ENCODE assay signal across 8 cellular contexts in genomic region chr1:156383023-156383422, GRCh38. TPM values are rescaled to one million over a fixed set of nuclear protein-coding genes. Genes with fewer than 3 reads are reported as not detected.
DNase-seq lines count a peak whose midpoint lies in the region; ATAC-seq lines count a peak whose summit lies in the region.

No MANE protein-coding gene starts in this region.

- H3K4me1 Mint-ChIP-seq in naive thymus-derived CD4-positive, alpha-beta T cell = peaks cover 5 to 7% (median 6%) of the 10 kb centered on the region in 7 donors
- peaks cover 11 to 18% of the 10 kb centered on the region in 2 donors for H3K4me1 Mint-ChIP-seq in stimulated activated naive B cell treated with anti-CD40 and anti-IgM and Interleukin-4, amounts not matched to agents 10 μg/mL and 1 μg/mL and 100 μg/mL, for 72 hours

- intact Hi-C loops in naive thymus-derived CD4-positive, alpha-beta T cell (cut with micrococcal nuclease) = loop anchor here (1.0 to 5.0 kb wide), 3 partner anchors 26 to 274 kb away; partner anchors contain the start of gene MEF2D (in 1 of the 2)

- peaks cover 0 to 3% of the 10 kb centered on the region in 2 donors for H3K27me3 ChIP-seq in naive thymus-derived CD4-positive, alpha-beta T cell (ENCODE audit: control insufficient read depth in 2 of 2, insufficient read depth in 2 of 2, low read length in 2 of 2)

- peaks cover 6 to 8% of the 10 kb centered on the region in 2 donors for H3K4me1 ChIP-seq in naive thymus-derived CD4-positive, alpha-beta T cell (ENCODE audit: control insufficient read depth in 2 of 2, insufficient read depth in 2 of 2, low read length in 2 of 2)

- no peak overlapping the region for H3K4me3 Mint-ChIP-seq in naive thymus-derived CD4-positive, alpha-beta T cell
- H3K4me3 Mint-ChIP-seq in stimulated activated naive B cell treated with anti-CD40 and anti-IgM and Interleukin-4, amounts not matched to agents 10 μg/mL and 1 μg/mL and 100 μg/mL, for 72 hours = no peak overlapping the region

- no peaks in the 10 kb centered on the region for H3K9me3 ChIP-seq in naive thymus-derived CD4-positive, alpha-beta T cell (ENCODE audit: control insufficient read depth in 2 of 3, low read length in 3 of 3)

- H3K27ac Mint-ChIP-seq in naive thymus-derived CD4-positive, alpha-beta T cell = no peak overlapping the region
- H3K27ac Mint-ChIP-seq in stimulated activated naive B cell treated with anti-CD40 and anti-IgM and Interleukin-4, amounts not matched to agents 10 μg/mL and 1 μg/mL and 100 μg/mL, for 72 hours = no peak overlapping the region

- no peak overlapping the region for H3K4me3 ChIP-seq in naive thymus-derived CD4-positive, alpha-beta T cell (ENCODE audit: low read length)

- H3K27me3 Mint-ChIP-seq in naive thymus-derived CD4-positive, alpha-beta T cell = peaks cover 0 to 23% (median 12%) of the 10 kb centered on the region in 5 donors
- H3K27me3 Mint-ChIP-seq in stimulated activated naive B cell treated with anti-CD40 and anti-IgM and Interleukin-4, amounts not matched to agents 10 μg/mL and 1 μg/mL and 100 μg/mL, for 72 hours = peaks cover 27 to 31% of the 10 kb centered on the region in 2 donors

- H3K36me3 ChIP-seq in naive thymus-derived CD4-positive, alpha-beta T cell (ENCODE audit: control insufficient read depth in 2 of 3, insufficient read depth in 3 of 3, low read length in 3 of 3) = no peaks in the 10 kb centered on the region

- no peaks in the 10 kb centered on the region for H3K9me3 Mint-ChIP-seq in naive thymus-derived CD4-positive, alpha-beta T cell
- H3K9me3 Mint-ChIP-seq in stimulated activated naive B cell treated with anti-CD40 and anti-IgM and Interleukin-4, amounts not matched to agents 10 μg/mL and 1 μg/mL and 100 μg/mL, for 72 hours = no peaks in the 10 kb centered on the region

- H3K27ac ChIP-seq in naive thymus-derived CD4-positive, alpha-beta T cell (ENCODE audit: low read depth, low read length) = no peak overlapping the region

- H3K36me3 Mint-ChIP-seq in naive thymus-derived CD4-positive, alpha-beta T cell = no peaks in the 10 kb centered on the region
- no peaks in the 10 kb centered on the region for H3K36me3 Mint-ChIP-seq in stimulated activated naive B cell treated with anti-CD40 and anti-IgM and Interleukin-4, amounts not matched to agents 10 μg/mL and 1 μg/mL and 100 μg/mL, for 72 hours

- CTCF ChIA-PET in naive thymus-derived CD4-positive, alpha-beta T cell (lab: Charles Lee) = interaction anchor here (1.0 to 5.5 kb wide), 3 partner anchors 59 to 218 kb away, joined by 3 to 39 read pairs (median 4); partner anchors contain the start of gene GPATCH4

- DNase-seq in EH (ENCODE audit: low read depth) (peak; percentile 66), NCI-H82 treated with DMSO at 0.1 percent for 48 hours (lab: John Stamatoyannopoulos, UW; ENCODE audit: unreplicated experiment) (peak; percentile 59), epidermal melanocyte (ENCODE audit: insufficient read length, low spot score) (peak; percentile 84)
- peak; percentile 20 for DNase-seq in activated CD8-positive, alpha-beta memory T cell treated with anti-CD3 and anti-CD28 coated beads, Interleukin-2, amount 50 U/mL, for 24 hours (ENCODE audit: extremely low read depth)
- DNase-seq in naive thymus-derived CD4-positive, alpha-beta T cell = peak; percentile 9 to 57 (median 46)
- DNase-seq in stimulated activated naive B cell treated with anti-CD40 and anti-IgM and Interleukin-4, amounts not matched to agents 10 μg/mL and 1 μg/mL and 100 μg/mL, for 72 hours = peak; percentile 58

- POLR2A ChIA-PET in naive thymus-derived CD4-positive, alpha-beta T cell (lab: Charles Lee) = no interaction called here

- ATAC-seq in HG03565 (IDR thresholded peaks at IDR 0.05; ENCODE audit: unreplicated experiment) = peak; percentile 38
- peak; percentile 90 for ATAC-seq in naive thymus-derived CD4-positive, alpha-beta T cell
- ATAC-seq in stimulated activated naive B cell treated with anti-CD40 and anti-IgM and Interleukin-4, amounts not matched to agents 10 μg/mL and 1 μg/mL and 100 μg/mL, for 72 hours (replicated peaks) = peak; percentile 91 to 93
- ATAC-seq in HG03280 (IDR thresholded peaks at IDR 0.05; ENCODE audit: unreplicated experiment) = no peak

RNA-seq across cellular contexts. Expression of gene RHBG, which starts 14.0 kb away (rescaled TPM):
- not detected for total RNA-seq in naive thymus-derived CD4-positive, alpha-beta T cell
- polyA plus RNA-seq in naive thymus-derived CD4-positive, alpha-beta T cell = not detected

RNA-seq across cellular contexts. Expression of gene TSACC, which starts 44.7 kb away (rescaled TPM):
- total RNA-seq in naive thymus-derived CD4-positive, alpha-beta T cell = 1 to 10 TPM in 1 of 5 experiments, not detected in 4; 1.1 TPM
- polyA plus RNA-seq in naive thymus-derived CD4-positive, alpha-beta T cell = 1 to 10 TPM; 1.7 to 2.2 TPM

RNA-seq across cellular contexts. Expression of gene CCT3, which starts 44.9 kb away (rescaled TPM):
- 100 to 1,000 TPM in 3 of 5 experiments, 10 to 100 TPM in 2; 78.0 to 282 (median 114) TPM for total RNA-seq in naive thymus-derived CD4-positive, alpha-beta T cell
- 100 to 1,000 TPM; 203 to 265 TPM for polyA plus RNA-seq in naive thymus-derived CD4-positive, alpha-beta T cell

Comparison
In these comparisons a context has a peak if more than half of its experiments do, and no peak if none do; other contexts are left out.
1. DNase-seq: peak in every context shown above with its lines; median percentile 84 in epidermal melanocyte; 66 in EH; 59 in NCI-H82 treated with DMSO at 0.1 percent for 48 hours; 58 in stimulated activated naive B cell treated with anti-CD40 and anti-IgM and Interleukin-4, amounts not matched to agents 10 μg/mL and 1 μg/mL and 100 μg/mL, for 72 hours; 46 in naive thymus-derived CD4-positive, alpha-beta T cell; 20 in activated CD8-positive, alpha-beta memory T cell treated with anti-CD3 and anti-CD28 coated beads, Interleukin-2, amount 50 U/mL, for 24 hours.